ENCODE assay signal across 19 cellular contexts in genomic region chr2:238691596-238692491, GRCh38.
DNase-seq lines count a peak whose midpoint lies in the region; ATAC-seq, FAIRE-seq and TF ChIP-seq lines count a peak whose summit lies in the region.
"Had no signal": no experiment of that assay in that cellular context is flagged by ENCODE, and none has a peak within 500 bp of the region (broad histone marks: within the 10 kb centered on the region; RNA-seq: fewer than 3 reads in every experiment).

No MANE protein-coding gene starts in this region.

- H2AFZ ChIP-seq in H1 (ENCODE audit: low read length): no peak overlapping the region
- no peak overlapping the region for H2AFZ ChIP-seq in mesenchymal stem cell (ENCODE audit: low read depth, low read length)
- no peak overlapping the region for H2AFZ ChIP-seq in H9 (ENCODE audit: low read length)

- no peak overlapping the region for H3K4me3 Mint-ChIP-seq in activated naive CD4-positive, alpha-beta T cell treated with anti-CD3 and anti-CD28 coated beads, Interleukin-2, amount 10 ng/mL, durations not matched to agents 7 days and 5 days
- H3K4me3 Mint-ChIP-seq in H9: no peak overlapping the region

- H3K14ac ChIP-seq in H1 (ENCODE audit: insufficient read length): no peak overlapping the region
- no peak overlapping the region for H3K14ac ChIP-seq in mesenchymal stem cell (ENCODE audit: low read length in 2 of 2)
- no peak overlapping the region; the same call in 1 of the 2 replicates for H3K14ac ChIP-seq in H9 (ENCODE audit: insufficient read depth, low read length)

- H3T11ph ChIP-seq in H9 (ENCODE audit: low read length): no peak overlapping the region

- no peak for TF ChIP-seq RAD21 in H1 (IDR thresholded peaks at IDR 0.05 in 1 of 2, conservative IDR thresholded peaks at IDR 0.05 in 1 of 2; ENCODE audit: low read depth in 2 of 2, low read length in 2 of 2)

- TF ChIP-seq EP300 in H1 (IDR thresholded peaks at IDR 0.05; ENCODE audit: borderline replicate concordance in 1 of 2, low read depth in 2 of 2, low read length in 2 of 2): no peak

- POLR2A ChIA-PET in H1 (lab: Charles Lee; ENCODE audit: partially characterized antibody): no interaction called here

- FAIRE-seq in H1 (lab: Jason Lieb, UNC) (no peak), urothelium cell line (lab: Jason Lieb, UNC) (no peak)
- FAIRE-seq: GM12891, H54 had no signal

- H3K27me3 ChIP-seq in H1 (replicated peaks in 1 of 4; ENCODE audit: control insufficient read depth in 3 of 4, extremely low read depth in 1 of 4, insufficient read depth in 3 of 4, low read length in 3 of 4): no peaks in the 10 kb centered on the region
- no peaks in the 10 kb centered on the region for H3K27me3 ChIP-seq in mesenchymal stem cell (ENCODE audit: control insufficient read depth in 1 of 2, insufficient read depth in 1 of 2, low read length in 2 of 2)
- no peaks in the 10 kb centered on the region for H3K27me3 ChIP-seq in H9 (ENCODE audit: insufficient read depth, low read length)
- H3K27me3 ChIP-seq: BLaER1 had no signal

- no peaks in the 10 kb centered on the region for H3K23me2 ChIP-seq in H1 (ENCODE audit: low read depth, low read length)
- H3K23me2 ChIP-seq in H9 (ENCODE audit: insufficient read length, low read depth, low read length, poor library complexity, severe bottlenecking): no peaks in the 10 kb centered on the region

- H4K91ac ChIP-seq in H1 (replicated peaks; ENCODE audit: insufficient read length, low read length) (no peak overlapping the region), mesenchymal stem cell (ENCODE audit: low read length) (no peak overlapping the region), H9 (ENCODE audit: insufficient read length, low read depth, low read length) (no peak overlapping the region)

- H3K9me3 Mint-ChIP-seq in activated naive CD4-positive, alpha-beta T cell treated with anti-CD3 and anti-CD28 coated beads, Interleukin-2, amount 10 ng/mL, durations not matched to agents 7 days and 5 days: no peaks in the 10 kb centered on the region
- no peaks in the 10 kb centered on the region; a peak in 1 of 5 replicates for H3K9me3 Mint-ChIP-seq in H9

- H2BK120ac ChIP-seq in H1 (replicated peaks; ENCODE audit: low read depth, low read length) (no peak overlapping the region), mesenchymal stem cell (ENCODE audit: low read depth, low read length) (peak overlapping the region; percentile 44), H9 (ENCODE audit: low read depth, low read length, poor library complexity, severe bottlenecking) (no peak overlapping the region)

- H3K36me3 Mint-ChIP-seq in activated naive CD4-positive, alpha-beta T cell treated with anti-CD3 and anti-CD28 coated beads, Interleukin-2, amount 10 ng/mL, durations not matched to agents 7 days and 5 days: no peaks in the 10 kb centered on the region
- no peaks in the 10 kb centered on the region for H3K36me3 Mint-ChIP-seq in H9 (ENCODE audit: insufficient read depth in 1 of 3, low read depth in 3 of 3)

- H3K79me1 ChIP-seq in H1 (ENCODE audit: low read depth, low read length) (no peaks in the 10 kb centered on the region), mesenchymal stem cell (replicated peaks; ENCODE audit: low read length, poor library complexity, severe bottlenecking) (no peaks in the 10 kb centered on the region), H9 (ENCODE audit: insufficient read depth, low read depth, low read length, poor library complexity, severe bottlenecking) (no peaks in the 10 kb centered on the region)

- TF ChIP-seq CTCF in H1 (IDR thresholded peaks at IDR 0.05; ENCODE audit: control extremely low read depth in 1 of 3, insufficient read depth in 1 of 3, low read depth in 1 of 3, low read length in 3 of 3) (no peak), H9 (conservative IDR thresholded peaks at IDR 0.05) (no peak)

- no peak overlapping the region for H3K4me3 ChIP-seq in H1 (ENCODE audit: extremely low read depth in 1 of 4, insufficient read depth in 2 of 4, low read depth in 3 of 4, low read length in 4 of 4)
- H3K4me3 ChIP-seq in mesenchymal stem cell (ENCODE audit: insufficient read depth in 1 of 2, low read depth in 1 of 2, low read length in 2 of 2): no peak overlapping the region
- H3K4me3 ChIP-seq: BLaER1 had no signal

- H3K18ac ChIP-seq in H1 (ENCODE audit: extremely low read depth, low read length): no peak overlapping the region
- H3K18ac ChIP-seq in mesenchymal stem cell (ENCODE audit: low read depth in 1 of 2, low read length in 2 of 2): no peak overlapping the region
- no peak overlapping the region for H3K18ac ChIP-seq in H9 (ENCODE audit: insufficient read length, low read depth, low read length)

- intact Hi-C loops in left colon (cut with DNase I, micrococcal nuclease): no loop called here

- no peak for ATAC-seq in left colon
- ATAC-seq: Panc1, Right ventricle myocardium inferior had no signal

- H3K27ac Mint-ChIP-seq in activated naive CD4-positive, alpha-beta T cell treated with anti-CD3 and anti-CD28 coated beads, Interleukin-2, amount 10 ng/mL, durations not matched to agents 7 days and 5 days: no peak overlapping the region
- H3K27ac Mint-ChIP-seq in H9: no peak overlapping the region

- no peak overlapping the region for H2AK5ac ChIP-seq in H1 (ENCODE audit: low read depth, low read length)
- H2AK5ac ChIP-seq in mesenchymal stem cell (ENCODE audit: low read length, severe bottlenecking): no peak overlapping the region
- no peak overlapping the region for H2AK5ac ChIP-seq in H9 (ENCODE audit: insufficient read length, low read length)

- H3K9ac ChIP-seq in H1 (replicated peaks in 1 of 4; ENCODE audit: extremely low read depth in 1 of 4, low read depth in 3 of 4, low read length in 3 of 4) (no peak overlapping the region), mesenchymal stem cell (ENCODE audit: low read length) (peak overlapping the region; percentile 17), H9 (ENCODE audit: extremely low read depth, insufficient read length, low read length) (no peak overlapping the region)
- H3K9ac ChIP-seq: BLaER1 had no signal

- H3K23ac ChIP-seq in H1 (ENCODE audit: insufficient read length) (no peak overlapping the region), mesenchymal stem cell (ENCODE audit: low read length in 2 of 2) (no peak overlapping the region), H9 (ENCODE audit: insufficient read length, low read depth, low read length) (no peak overlapping the region)

- H3K36me3 ChIP-seq in H1 (ENCODE audit: control insufficient read depth in 2 of 4, insufficient read depth in 4 of 4, low read length in 3 of 4) (no peaks in the 10 kb centered on the region), mesenchymal stem cell (ENCODE audit: control insufficient read depth in 1 of 2, insufficient read depth in 2 of 2, low read depth in 1 of 2, low read length in 2 of 2) (no peaks in the 10 kb centered on the region)
- H3K36me3 ChIP-seq: BLaER1 had no signal

- CTCF ChIA-PET in H1 (lab: Charles Lee; ENCODE audit: partially characterized antibody): no interaction called here
- CTCF ChIA-PET in activated naive CD4-positive, alpha-beta T cell treated with anti-CD3 and anti-CD28 coated beads, Interleukin-2, amount 10 ng/mL, durations not matched to agents 7 days and 5 days (lab: Charles Lee): no interaction called here

- H4K5ac ChIP-seq in H1 (ENCODE audit: insufficient read length, low read depth, low read length) (no peak overlapping the region), H9 (ENCODE audit: insufficient read length, low read depth, low read length) (no peak overlapping the region)

- H3K4me1 Mint-ChIP-seq in activated naive CD4-positive, alpha-beta T cell treated with anti-CD3 and anti-CD28 coated beads, Interleukin-2, amount 10 ng/mL, durations not matched to agents 7 days and 5 days: no peaks in the 10 kb centered on the region
- no peaks in the 10 kb centered on the region; a peak in 1 of 4 replicates for H3K4me1 Mint-ChIP-seq in H9

- H2BK5ac ChIP-seq in H1 (ENCODE audit: low read depth, low read length): no peak overlapping the region
- H2BK5ac ChIP-seq in mesenchymal stem cell (ENCODE audit: low read depth, low read length, poor library complexity, severe bottlenecking): no peak overlapping the region
- no peak overlapping the region for H2BK5ac ChIP-seq in H9 (ENCODE audit: insufficient read length, low read length)

- H2BK20ac ChIP-seq in H1 (ENCODE audit: low read length) (no peak overlapping the region), H9 (ENCODE audit: low read depth, low read length, poor library complexity, severe bottlenecking) (no peak overlapping the region)

- H3K27ac ChIP-seq in H1 (ENCODE audit: low read depth, low read length) (no peak overlapping the region), mesenchymal stem cell (ENCODE audit: low read length, poor library complexity, severe bottlenecking) (no peak overlapping the region), H9 (ENCODE audit: insufficient read length, low read depth, low read length) (no peak overlapping the region)
- H3K27ac ChIP-seq: BLaER1 had no signal

- H4K8ac ChIP-seq in H1 (ENCODE audit: extremely low read depth, insufficient read depth, low read length) (peak overlapping the region; percentile 22; the same call in 1 of the 2 replicates), mesenchymal stem cell (ENCODE audit: low read length) (no peak overlapping the region), H9 (replicated peaks; ENCODE audit: insufficient read length, low read depth, low read length) (no peak overlapping the region)

- H3K79me2 ChIP-seq in H1 (ENCODE audit: control insufficient read depth in 1 of 2, insufficient read depth in 2 of 2, low read length in 2 of 2) (no peaks in the 10 kb centered on the region), H9 (ENCODE audit: insufficient read depth, low read length) (no peaks in the 10 kb centered on the region)

- no peak for TF ChIP-seq POLR2A in H1 (IDR thresholded peaks at IDR 0.05; ENCODE audit: control extremely low read depth in 1 of 2, low read depth in 2 of 2, low read length in 2 of 2)

- H3K4me1 ChIP-seq in H1 (replicated peaks in 1 of 4; ENCODE audit: control insufficient read depth in 3 of 4, insufficient read depth in 4 of 4, low read length in 3 of 4) (no peaks in the 10 kb centered on the region), mesenchymal stem cell (ENCODE audit: control insufficient read depth, insufficient read depth, low read depth, low read length) (no peaks in the 10 kb centered on the region), H9 (ENCODE audit: insufficient read depth, low read length) (no peaks in the 10 kb centered on the region)

- no peak overlapping the region for H2BK12ac ChIP-seq in H1 (ENCODE audit: low read depth, low read length)
- H2BK12ac ChIP-seq in mesenchymal stem cell (ENCODE audit: low read length in 2 of 2): no peak overlapping the region
- no peak overlapping the region for H2BK12ac ChIP-seq in H9 (ENCODE audit: insufficient read length, low read depth, low read length)

- H2BK15ac ChIP-seq in H1 (ENCODE audit: low read length) (no peak overlapping the region), mesenchymal stem cell (ENCODE audit: low read depth, poor library complexity, severe bottlenecking) (peak overlapping the region; percentile 44), H9 (ENCODE audit: low read depth, low read length) (no peak overlapping the region)

- WGBS in H1 (ENCODE audit: extremely low coverage in 1 of 2, insufficient coverage in 1 of 2, insufficient read length in 1 of 2, insufficient replicate concordance in 2 of 2, low coverage in 1 of 2, low lambda C conversion rate in 2 of 2, missing lambda C conversion rate in 1 of 2), 2 experiments: 91% methylated on average over 16 of the region's 16 CpGs; no CpG with 5 or more reads in 1 of the 2 experiments
- WGBS in mesenchymal stem cell: 76% methylated on average over 15 of the region's 16 CpGs
- no CpG with 5 or more reads among the region's 16 CpGs for WGBS in H9 (ENCODE audit: extremely low coverage, insufficient read length, low lambda C conversion rate)

- no peaks in the 10 kb centered on the region for H4K20me1 ChIP-seq in H1 (replicated peaks in 1 of 2; ENCODE audit: control insufficient read depth in 1 of 2, insufficient read depth in 2 of 2, low read length in 2 of 2)
- no peaks in the 10 kb centered on the region for H4K20me1 ChIP-seq in H9 (ENCODE audit: control insufficient read depth, insufficient read depth, insufficient read length)
- H4K20me1 ChIP-seq: BLaER1 had no signal

- DNase-seq in GM03348 (ENCODE audit: low spot score) (peak; percentile 69), H1 (ENCODE audit: low read depth in 1 of 2, low spot score in 2 of 2) (no peak), mesenchymal stem cell (no peak), urothelium cell line (ENCODE audit: low spot score) (peak; percentile 0), left colon (no peak), H9 (no peak)
- no peak for DNase-seq in activated naive CD4-positive, alpha-beta T cell treated with anti-CD3 and anti-CD28 coated beads, Interleukin-2, amount 10 ng/mL, durations not matched to agents 7 days and 5 days
- DNase-seq: DND-41, GDM1, NCI-H1105 treated with DMSO at 0.1 percent for 48 hours, NCI-H1694 treated with DMSO at 0.1 percent for 48 hours, NCI-H2107, NCI-H226, NCI-H524 treated with DMSO at 0.1 percent for 48 hours had no signal

- H3K4ac ChIP-seq in H1 (replicated peaks; ENCODE audit: insufficient read length, low read depth, low read length): no peak overlapping the region
- H3K4ac ChIP-seq in mesenchymal stem cell (ENCODE audit: low read depth in 1 of 2, low read length in 2 of 2): no peak overlapping the region
- H3K4ac ChIP-seq in H9 (ENCODE audit: low read depth, low read length): no peak overlapping the region

- H3K9me3 ChIP-seq in H1 (ENCODE audit: insufficient read depth in 2 of 2, low read depth in 1 of 2, low read length in 1 of 2) (no peaks in the 10 kb centered on the region), mesenchymal stem cell (ENCODE audit: control insufficient read depth, low read length) (no peaks in the 10 kb centered on the region), H9 (ENCODE audit: control insufficient read depth, low read depth, low read length) (no peaks in the 10 kb centered on the region)

- H3K27me3 Mint-ChIP-seq in activated naive CD4-positive, alpha-beta T cell treated with anti-CD3 and anti-CD28 coated beads, Interleukin-2, amount 10 ng/mL, durations not matched to agents 7 days and 5 days: peaks cover 5% of the 10 kb centered on the region
- peaks cover 15% of the 10 kb centered on the region for H3K27me3 Mint-ChIP-seq in H9 (ENCODE audit: low read depth)

- H3K56ac ChIP-seq in H1 (replicated peaks; ENCODE audit: insufficient read length, low read depth, low read length) (no peak overlapping the region), H9 (ENCODE audit: insufficient read length, low read depth, low read length) (no peak overlapping the region)

- H3K4me2 ChIP-seq in H1 (ENCODE audit: insufficient read depth in 1 of 2, low read depth in 2 of 2, low read length in 2 of 2) (no peak overlapping the region), mesenchymal stem cell (ENCODE audit: low read length, poor library complexity, severe bottlenecking) (no peak overlapping the region), H9 (ENCODE audit: insufficient read depth, insufficient read length, low read length) (no peak overlapping the region)
- H3K4me2 ChIP-seq: BLaER1 had no signal

Comparison
In these comparisons a context has a peak if more than half of its experiments do, and no peak if none do; other contexts are left out.
1. DNase-seq: peak in GM03348 (single experiment) and urothelium cell line (single experiment); none in H1 (0 of 2), mesenchymal stem cell (single experiment), left colon (0 of 2), activated naive CD4-positive, alpha-beta T cell treated with anti-CD3 and anti-CD28 coated beads, Interleukin-2, amount 10 ng/mL, durations not matched to agents 7 days and 5 days (single experiment) and H9 (single experiment).